In the genomic region with DNA sequence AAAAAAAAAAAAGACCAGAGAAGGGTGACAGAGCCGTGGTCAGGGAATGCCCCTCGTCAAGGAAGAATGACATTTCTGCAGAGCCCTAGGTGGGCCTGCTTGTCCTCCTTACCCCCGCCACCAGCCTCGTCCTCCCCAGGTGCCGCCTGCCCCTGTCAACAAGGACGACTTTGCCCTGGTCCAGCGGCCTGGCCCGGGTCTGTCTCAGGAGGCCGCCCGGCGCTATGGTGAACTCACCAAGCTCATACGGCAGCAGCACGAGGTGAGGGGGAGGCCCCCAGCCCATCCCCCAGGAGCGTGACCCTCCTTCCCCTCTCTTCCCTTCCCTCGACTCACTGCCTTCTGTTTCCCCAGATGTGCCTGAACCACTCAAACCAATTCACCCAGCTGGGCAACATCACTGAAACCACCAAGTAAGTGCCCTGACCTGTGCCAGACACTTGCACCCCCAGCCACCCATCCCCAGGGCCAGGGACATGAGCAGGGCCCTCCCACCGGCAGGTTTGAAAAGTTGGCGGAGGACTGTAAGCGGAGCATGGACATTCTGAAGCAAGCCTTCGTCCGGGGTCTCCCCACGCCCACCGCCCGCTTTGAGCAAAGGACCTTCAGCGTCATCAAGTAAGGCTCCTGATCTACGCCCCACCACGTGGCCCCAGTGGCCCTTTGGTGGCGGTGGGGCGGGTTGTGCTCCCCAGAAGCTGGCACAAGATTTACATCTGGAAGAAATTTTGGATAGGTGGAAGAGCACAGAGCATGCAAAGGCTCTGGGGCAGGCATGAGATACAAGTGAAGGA, we compare ENCODE assay signal across 26 cellular contexts. TPM values are rescaled to one million over a fixed set of nuclear protein-coding genes. Genes with fewer than 3 reads are reported as not detected.
"Had no signal": no experiment of that assay in that cellular context is flagged by ENCODE, and none has a peak within 500 bp of the region (broad histone marks: within the 10 kb centered on the region; RNA-seq: fewer than 3 reads in every experiment).

No MANE protein-coding gene starts in this region.

- H3K27me3 ChIP-seq: MG63 had no signal

- H3K27ac ChIP-seq: PC-9 had no signal

- DNase-seq: activated CD4-positive, alpha-beta T cell treated with anti-CD3 and anti-CD28 coated beads, Interleukin-2, amount 10 ng/mL, durations not matched to agents 24 days and 14 days; activated CD4-positive, alpha-beta T cell treated with anti-CD3 and anti-CD28 coated beads, Interleukin-2, amount 50 U/mL, for 4 hours; activated CD8-positive, alpha-beta memory T cell treated with anti-CD3 and anti-CD28 coated beads, Interleukin-2, amount 50 U/mL, for 4 hours; activated naive CD4-positive, alpha-beta T cell treated with anti-CD3 and anti-CD28 coated beads, Interleukin-2, amount 10 ng/mL, durations not matched to agents 7 days and 5 days; activated T-cell treated with anti-CD3 and anti-CD28 coated beads for 4 hours; activated T-cell treated with anti-CD3 and anti-CD28 coated beads, Interleukin-2, amount 50 U/mL, for 4 hours; cerebellar nuclear complex; Karpas-422; KBM-7; MG63; NCI-H1048; NCI-H1105 treated with DMSO at 0.1 percent for 48 hours; NCI-H1436; NCI-H1694; NCI-H2029; NCI-H345; NCI-H524 treated with DMSO at 0.1 percent for 48 hours; PC-9; Right ventricle myocardium superior; SW 1271; T1000 had no signal

- H3K4me3 ChIP-seq: MG63, PC-9 had no signal

- H3K9me3 ChIP-seq: MG63 had no signal

- H3K4me2 ChIP-seq: PC-9 had no signal

- H2AFZ ChIP-seq: PC-9 had no signal

- ATAC-seq: activated T-cell treated with anti-CD3 and anti-CD28 coated beads, Interleukin-2, amount 50 U/mL, for 4 hours had no signal

RNA-seq across cellular contexts. Expression of a gene that starts 14.8 kb away (rescaled TPM):
- total RNA-seq: activated CD4-positive, alpha-beta T cell treated with anti-CD3 and anti-CD28 coated beads, Interleukin-2, amount 10 ng/mL, durations not matched to agents 24 days and 14 days; activated T-helper 1 cell treated with anti-CD3 and anti-CD28 coated beads, Interleukin-12 subunit alpha, Interleukin-12 subunit beta, Interleukin-2, Interleukin-4 antibody, amounts not matched to agents 30 ng/mL and 10 ng/mL and 1 ng/mL, durations not matched to agents 14 hours and 24 hours and 36 hours; bronchial epithelial cell; NCI-H460; T-helper 2 cell treated with Interferon-gamma antibody and Interleukin-4, amounts not matched to agents 100 ng/mL and 5 ng/mL, for 36 hours had no signal

RNA-seq across cellular contexts. Expression of a gene that starts 46.5 kb away (rescaled TPM):
- total RNA-seq: NCI-H460, OCI-LY7 had no signal
